8 cellular contexts compared by ENCODE assay signal in genomic region chr3:170221924-170222646, GRCh38. TPM values are rescaled to one million over a fixed set of nuclear protein-coding genes. Genes with fewer than 3 reads are reported as not detected.
DNase-seq lines count a peak whose midpoint lies in the region; ATAC-seq and TF ChIP-seq lines count a peak whose summit lies in the region.

Gene PRKCI (plus strand): TSS chr3:170222424. CDS start chr3:170222670, 246 bp downstream.

- peak within 1 kb of the TSS; percentile 76 for H3K4me3 ChIP-seq in BJ (ENCODE audit: low read depth, low read length)

- no peak for TF ChIP-seq CTCF in BJ (IDR thresholded peaks at IDR 0.05; ENCODE audit: insufficient read depth, low read depth, low read length)

- POLR2A ChIA-PET in BJ (lab: Charles Lee) = no interaction called here

- H3K27me3 ChIP-seq in BJ (ENCODE audit: control insufficient read depth, insufficient read depth, low read length) = no peaks in the 10 kb centered on the region

- DNase-seq in BJ (ENCODE audit: low read depth) = peak; percentile 67
- DNase-seq in GM19240 (ENCODE audit: insufficient read length, low spot score) = peak; percentile 76
- DNase-seq in NCI-H526 treated with DMSO at 0.1 percent for 48 hours (lab: John Stamatoyannopoulos, UW) = peak; percentile 98
- DNase-seq in activated CD4-positive, alpha-beta T cell treated with anti-CD3 and anti-CD28 coated beads, Interleukin-2, amount 50 U/mL, for 1 hour = peak; percentile 87
- peak; percentile 96 for DNase-seq in dedifferentiated amniotic fluid mesenchymal stem cell (ENCODE audit: extremely low spot score)
- DNase-seq in left kidney (ENCODE audit: low read depth, low spot score) = peak; percentile 99
- peak; percentile 88 to 91 for DNase-seq in stimulated activated CD4-positive, alpha-beta T cell treated with anti-CD3 and anti-CD28 coated beads, Interleukin-2, amount 100 ng/mL, for 24 hours

- CTCF ChIA-PET in BJ (lab: Yijun Ruan, JAX) = interaction anchor here (0.9 to 1.1 kb wide), 3 partner anchors 10 to 173 kb away, joined by 3 to 4 read pairs (median 3); no protein-coding TSS in a partner anchor

- no peaks in the 10 kb centered on the region for H3K36me3 ChIP-seq in BJ (ENCODE audit: control insufficient read depth, insufficient read depth, low read length)

- ATAC-seq in HG03460 (IDR thresholded peaks at IDR 0.05; ENCODE audit: unreplicated experiment) = peak; percentile 98

RNA-seq across cellular contexts. Expression of gene PRKCI, which starts in this region (rescaled TPM):
- polyA plus RNA-seq in BJ (2011; rRNA removed) = 15.1 and 33.5 TPM in 2 replicates
- 17.0 and 21.4 TPM in 2 replicates for polyA minus RNA-seq in BJ (2011; rRNA and poly(A)+ RNA removed)

Comparison
In these comparisons a context has a peak if more than half of its experiments do, and no peak if none do; other contexts are left out.
1. Peak in every context shown above with its lines: DNase-seq, ATAC-seq and H3K4me3 ChIP-seq.